Comparison of ENCODE assay signal across 8 cellular contexts in the genomic region with DNA sequence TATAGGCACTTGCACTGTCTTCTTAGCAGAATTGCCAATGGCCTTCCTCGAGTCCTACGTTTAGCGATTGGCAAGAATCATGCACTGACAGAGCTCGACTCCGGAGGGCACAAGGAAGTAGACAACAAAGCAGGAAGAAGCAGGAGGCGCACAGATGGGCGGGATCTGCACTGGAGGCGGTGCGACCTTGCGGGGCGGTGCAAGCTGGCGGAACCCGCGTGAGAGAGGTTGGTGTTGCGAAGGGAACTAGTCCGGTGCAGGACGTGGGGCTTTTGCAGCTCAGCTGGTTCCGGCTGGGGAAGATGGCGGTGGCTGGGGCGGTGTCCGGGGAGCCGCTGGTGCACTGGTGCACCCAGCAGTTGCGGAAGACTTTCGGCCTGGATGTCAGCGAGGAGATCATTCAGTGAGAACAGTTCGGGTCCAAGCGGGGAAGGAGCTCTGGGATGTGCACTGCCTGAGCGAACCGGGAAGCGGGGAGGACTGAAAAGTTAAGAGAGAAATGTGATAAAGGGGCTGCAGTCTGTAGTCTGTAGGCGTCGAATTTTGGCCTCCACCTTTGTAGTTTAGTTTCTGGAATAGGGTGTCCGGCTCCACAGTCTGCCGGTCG. TPM values are rescaled to one million over a fixed set of nuclear protein-coding genes. Genes with fewer than 3 reads are reported as not detected.
A peak's percentile ranks its signal among the peaks of the same experiment; 100 is the strongest.
DNase-seq lines count a peak whose midpoint lies in the region; ATAC-seq, FAIRE-seq and TF ChIP-seq lines count a peak whose summit lies in the region.

Gene TRIP4, plus strand, starts transcription at position 275 of the 607 bp plus-strand sequence. Its CDS starts 28 bp downstream, at position 303.

- TF ChIP-seq CTCF in right atrium auricular region (IDR thresholded peaks at IDR 0.05) (no peak), psoas muscle (IDR thresholded peaks at IDR 0.05) (no peak)

- H3K27me3 ChIP-seq in right atrium auricular region (no peaks in the 10 kb centered on the region), psoas muscle (ENCODE audit: insufficient read depth in 3 of 3, low read length in 2 of 3) (no peaks in the 10 kb centered on the region)

- no peaks in the 10 kb centered on the region for H3K36me3 ChIP-seq in right atrium auricular region
- H3K36me3 ChIP-seq in psoas muscle (ENCODE audit: insufficient read depth in 1 of 2, low read depth in 1 of 2), result no peaks in the 10 kb centered on the region

- WGBS in psoas muscle, 3 donors, result 1% methylated on average over 32 to 35 of the region's 35 CpGs

- H3K4me3 ChIP-seq in right atrium auricular region, result peak within 1 kb of the TSS; percentile 81 to 92
- peak within 1 kb of the TSS; percentile 75 for H3K4me3 ChIP-seq in psoas muscle

- no peaks in the 10 kb centered on the region for H3K27me3 Mint-ChIP-seq in T-helper 17 cell

- peaks cover 14% of the 10 kb centered on the region for H3K4me1 Mint-ChIP-seq in T-helper 17 cell

- peaks cover 4% of the 10 kb centered on the region for H3K36me3 Mint-ChIP-seq in T-helper 17 cell (ENCODE audit: low read depth)

- ATAC-seq in HG02840 (IDR thresholded peaks at IDR 0.05; ENCODE audit: low FRiP score, unreplicated experiment) (peak; percentile 95), T-helper 17 cell (peak; percentile 99), psoas muscle (peak; percentile 93 to 99 (median 98))

- peak; percentile 83 for DNase-seq in GM12891 (ENCODE audit: insufficient read length, low spot score)
- DNase-seq in NCI-H146 treated with DMSO at 0.1 percent for 48 hours (lab: John Stamatoyannopoulos, UW; ENCODE audit: unreplicated experiment), result peak; percentile 83
- DNase-seq in T-helper 17 cell, result peak; percentile 88 to 96 (median 95)
- DNase-seq in amygdala (lab: John Stamatoyannopoulos, UW), result peak; percentile 49 to 95 (median 90)
- DNase-seq in right atrium auricular region (ENCODE audit: low spot score), result peak; percentile 96
- DNase-seq in psoas muscle, result peak; percentile 95 to 96
- peak; percentile 96 for DNase-seq in urothelium cell line (ENCODE audit: low spot score)

- peak; percentile 99 for FAIRE-seq in GM12891 (lab: Jason Lieb, UNC)
- FAIRE-seq in urothelium cell line (lab: Jason Lieb, UNC), result peak; percentile 99

- H3K4me3 Mint-ChIP-seq in T-helper 17 cell, result peak within 1 kb of the TSS; percentile 96

- TF ChIP-seq POLR2A in GM12891 (IDR thresholded peaks at IDR 0.05; ENCODE audit: low read depth, low read length), result peak; percentile 95

- peak within 1 kb of the TSS; percentile 92 for H3K27ac Mint-ChIP-seq in T-helper 17 cell

- peaks cover 0 to 15% of the 10 kb centered on the region in 2 donors for H3K4me1 ChIP-seq in right atrium auricular region
- H3K4me1 ChIP-seq in psoas muscle, result peaks cover 8% of the 10 kb centered on the region

- H3K27ac ChIP-seq in right atrium auricular region (peak within 1 kb of the TSS; percentile 58 to 74), psoas muscle (peak within 1 kb of the TSS; percentile 76)

- intact Hi-C loops in psoas muscle (cut with DNase I), result no loop called here

- H3K9me3 ChIP-seq in T-helper 17 cell (ENCODE audit: control insufficient read depth, low read length, poor library complexity, severe bottlenecking), result no peaks in the 10 kb centered on the region
- H3K9me3 ChIP-seq in right atrium auricular region, result no peaks in the 10 kb centered on the region
- no peaks in the 10 kb centered on the region for H3K9me3 ChIP-seq in psoas muscle

TF ChIP-seq in GM12891, 5 proteins besides CTCF, POLR2A, EP300 and RAD21:
- TF ChIP-seq POLR2AphosphoS5 (IDR thresholded peaks at IDR 0.05; ENCODE audit: low read depth, low read length), result peak; percentile 93
- TF ChIP-seq POU2F2 (IDR thresholded peaks at IDR 0.05; ENCODE audit: low read depth, low read length), result peak; percentile 93
- peak; percentile 97 for TF ChIP-seq TAF1 (IDR thresholded peaks at IDR 0.05; ENCODE audit: low read depth, low read length)
- peak; percentile 89 for TF ChIP-seq PAX5 (IDR thresholded peaks at IDR 0.05; ENCODE audit: insufficient read depth, low read length, severe bottlenecking)
- peak; percentile 34 for TF ChIP-seq SPI1 (IDR thresholded peaks at IDR 0.05; ENCODE audit: low read depth, low read length)

RNA-seq across cellular contexts. Expression of gene TRIP4, which starts in this region (rescaled TPM):
- polyA plus RNA-seq in GM12891 (2012; ENCODE audit: low read depth, missing spikeins), result 17.8 TPM
- 10 to 100 TPM; 14.9 to 17.5 TPM for total RNA-seq in T-helper 17 cell
- total RNA-seq in right atrium auricular region, result 1 to 10 TPM; 7.8 to 8.7 TPM
- 10 to 100 TPM in 2 of 4 donors, 1 to 10 TPM in 2; 6.3 to 11.9 (median 9.0) TPM for total RNA-seq in psoas muscle
- 10 to 100 TPM in 2 of 3 donors, 1 to 10 TPM in 1; 8.3 to 16.6 (median 10.4) TPM for polyA plus RNA-seq in psoas muscle

Comparison
In these comparisons a context has a peak if more than half of its experiments do, and no peak if none do; other contexts are left out.
1. Peak in every context shown above with its lines: DNase-seq, ATAC-seq, H3K4me3 ChIP-seq and H3K27ac ChIP-seq.